Comparison of ENCODE assay signal across 22 cellular contexts in the genomic region with DNA sequence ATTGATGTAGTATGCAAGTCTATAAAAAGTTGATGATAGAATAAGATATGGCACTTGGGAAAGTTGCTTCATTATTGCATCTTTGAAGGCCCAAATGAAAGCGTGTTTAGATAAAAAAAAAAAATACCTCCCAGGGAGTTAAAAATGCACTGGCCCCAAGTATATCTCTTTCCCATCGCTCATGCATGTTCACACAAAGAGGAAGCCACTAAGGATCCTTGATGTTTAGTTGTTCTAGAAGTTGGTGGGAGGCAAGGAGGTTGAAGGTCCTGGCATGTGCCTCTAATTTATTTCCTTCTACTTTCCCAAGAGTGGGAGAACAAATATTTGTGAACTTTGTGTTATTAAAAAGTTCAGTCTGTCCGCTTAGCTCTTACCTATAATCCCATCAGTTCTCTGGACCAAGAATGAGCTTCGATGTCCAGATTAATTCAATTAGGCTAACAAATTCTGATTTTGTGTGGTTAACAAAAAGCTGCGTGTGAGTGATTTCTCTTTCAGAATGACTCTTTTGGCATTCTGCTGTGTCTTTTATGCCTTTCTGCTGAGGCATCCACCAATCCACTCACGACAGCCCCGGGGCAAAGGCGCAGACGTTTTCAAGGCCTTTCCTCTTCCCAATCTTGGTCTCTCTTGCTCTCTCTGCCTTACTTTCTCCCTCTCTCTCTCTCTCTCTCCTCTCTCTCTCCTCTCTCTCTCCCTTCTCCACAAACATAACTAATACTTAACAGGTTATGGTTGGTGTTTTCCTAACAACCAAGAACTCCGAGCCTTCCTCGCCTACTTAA.
"Had no signal": no experiment of that assay in that cellular context is flagged by ENCODE, and none has a peak within 500 bp of the region (broad histone marks: within the 10 kb centered on the region; RNA-seq: fewer than 3 reads in every experiment).

No MANE protein-coding gene starts in this region.

- ATAC-seq: activated naive CD4-positive, alpha-beta T cell treated with anti-CD3 and anti-CD28 coated beads, Interleukin-2, amount 50 U/mL, for 72 hours; naive thymus-derived CD4-positive, alpha-beta T cell; stimulated activated naive CD8-positive, alpha-beta T cell treated with anti-CD3 and anti-CD28 coated beads, Interleukin-15, Interleukin-2, amounts not matched to agents 100 U/mL and 50 U/mL, for 24 hours had no signal

- H3K4me3 Mint-ChIP-seq: activated T-helper 1 cell treated with anti-CD3 and anti-CD28 coated beads, Interleukin-12 subunit alpha, Interleukin-12 subunit beta, Interleukin-2, Interleukin-4 antibody, amounts not matched to agents 30 ng/mL and 10 ng/mL and 1 ng/mL, durations not matched to agents 14 hours and 24 hours and 36 hours; naive thymus-derived CD4-positive, alpha-beta T cell had no signal

- H3K27me3 ChIP-seq: adrenal gland, breast epithelium, uterus had no signal

- H3K4me1 ChIP-seq: adrenal gland, breast epithelium, esophagus squamous epithelium, tibial artery, uterus had no signal

- H3K27ac Mint-ChIP-seq: activated naive CD4-positive, alpha-beta T cell treated with anti-CD3 and anti-CD28 coated beads, Interleukin-2, amount 50 U/mL, for 72 hours; activated T-helper 1 cell treated with anti-CD3 and anti-CD28 coated beads, Interleukin-12 subunit alpha, Interleukin-12 subunit beta, Interleukin-2, Interleukin-4 antibody, amounts not matched to agents 30 ng/mL and 10 ng/mL and 1 ng/mL, durations not matched to agents 14 hours and 24 hours and 36 hours; naive thymus-derived CD4-positive, alpha-beta T cell had no signal

- H3K36me3 Mint-ChIP-seq: activated naive CD4-positive, alpha-beta T cell treated with anti-CD3 and anti-CD28 coated beads, Interleukin-2, amount 50 U/mL, for 72 hours had no signal

- H3K4me3 ChIP-seq: adrenal gland, breast epithelium, esophagus squamous epithelium, tibial artery, uterus had no signal

- H3K9me3 Mint-ChIP-seq: activated naive CD4-positive, alpha-beta T cell treated with anti-CD3 and anti-CD28 coated beads, Interleukin-2, amount 50 U/mL, for 72 hours; activated T-helper 1 cell treated with anti-CD3 and anti-CD28 coated beads, Interleukin-12 subunit alpha, Interleukin-12 subunit beta, Interleukin-2, Interleukin-4 antibody, amounts not matched to agents 30 ng/mL and 10 ng/mL and 1 ng/mL, durations not matched to agents 14 hours and 24 hours and 36 hours had no signal

- H3K9me3 ChIP-seq: adrenal gland, breast epithelium, esophagus squamous epithelium, tibial artery, uterus had no signal

- H3K27ac ChIP-seq: breast epithelium, esophagus squamous epithelium, tibial artery, uterus, WERI-Rb-1 had no signal

- DNase-seq: activated CD4-positive, alpha-beta T cell treated with anti-CD3 and anti-CD28 coated beads for 1 hour; activated CD4-positive, alpha-beta T cell treated with anti-CD3 and anti-CD28 coated beads, Interleukin-2, amount 50 U/mL, for 48 hours; activated gamma-delta T cell treated with Interleukin-2 at 50 U/mL for 16 hours; activated T-cell treated with anti-CD3 and anti-CD28 coated beads for 4 hours; adrenal gland; effector CD8-positive, alpha-beta T cell; esophagus squamous epithelium; mesenchymal stem cell; naive thymus-derived CD4-positive, alpha-beta T cell; occipital lobe; posterior cingulate gyrus; retina; stimulated activated CD4-positive, alpha-beta T cell treated with anti-CD3 and anti-CD28 coated beads, Interleukin-12 subunit alpha, Interleukin-12 subunit beta, amount 100 ng/mL, for 4 hours; stimulated activated CD4-positive, alpha-beta T cell treated with anti-CD3 and anti-CD28 coated beads, Interleukin-1b, Interleukin-23, amount 100 ng/mL, for 48 hours; stimulated activated naive CD8-positive, alpha-beta T cell treated with anti-CD3 and anti-CD28 coated beads, Interleukin-15, Interleukin-2, amounts not matched to agents 100 U/mL and 50 U/mL, for 24 hours; substantia nigra; tibial artery; uterus; WERI-Rb-1 had no signal

- H3K36me3 ChIP-seq: adrenal gland, breast epithelium, esophagus squamous epithelium, tibial artery, uterus, WERI-Rb-1 had no signal
